27 cellular contexts compared by ENCODE assay signal in the genomic region with DNA sequence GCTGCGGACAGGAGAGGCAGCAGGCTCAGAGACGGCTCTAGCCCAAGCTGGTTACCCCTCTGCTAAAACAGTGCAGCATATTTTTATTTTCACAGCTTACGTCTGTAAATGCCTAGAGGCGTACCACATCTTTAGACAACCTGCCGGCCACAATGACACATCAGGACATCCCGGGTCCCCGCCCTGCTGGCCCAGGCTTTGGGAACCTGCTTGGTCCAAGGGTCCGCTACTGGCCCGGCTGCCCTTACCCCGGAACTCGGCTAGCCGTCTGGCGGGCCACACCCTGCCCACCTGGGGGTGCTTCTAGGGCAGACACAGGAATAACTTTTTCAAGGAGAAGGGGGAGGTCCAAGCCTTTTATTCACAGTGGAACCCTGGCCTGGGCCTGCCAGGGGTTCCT. TPM values are rescaled to one million over a fixed set of nuclear protein-coding genes. Genes with fewer than 3 reads are reported as not detected.
"Had no signal": no experiment of that assay in that cellular context is flagged by ENCODE, and none has a peak within 500 bp of the region (broad histone marks: within the 10 kb centered on the region; RNA-seq: fewer than 3 reads in every experiment).

No MANE protein-coding gene starts in this region.

- H3K4me3 ChIP-seq: PC-9, Peyer's patch, SJSA1, SK-N-MC had no signal

- H3K27me3 ChIP-seq: Peyer's patch, SJSA1 had no signal

- ATAC-seq: HepG2, T-cell had no signal

- DNase-seq: IMR-90, Kasumi-1, KG1, MM.1S, NCI-H1092 treated with DMSO at 0.1 percent for 48 hours, NCI-H1436, NCI-H187, NCI-H2029, NCI-H2081 treated with DMSO at 0.1 percent for 48 hours, NCI-H2171, NCI-H226, NCI-H446, NCI-H510A, NCI-H524 treated with DMSO at 0.1 percent for 48 hours, NCI-H69, NCI-H774, OCI-M1, PC-9, Peyer's patch, SIG-M5, T-cell had no signal

- FAIRE-seq: HepG2 had no signal

- H3K36me3 ChIP-seq: Peyer's patch had no signal

- H3K27ac ChIP-seq: PC-9, Peyer's patch, SJSA1, SK-N-MC had no signal

- H3K9me3 ChIP-seq: Peyer's patch, SJSA1 had no signal

RNA-seq across cellular contexts. Expression of a gene that starts 52.4 kb away (rescaled TPM):
- total RNA-seq: M059J, RPMI7951 had no signal

RNA-seq across cellular contexts. Expression of a gene that starts 53.2 kb away (rescaled TPM):
- total RNA-seq: HT-29, IMR-90, M059J, PC-9, Peyer's patch, RPMI7951, SJSA1, T-cell had no signal
- polyA plus RNA-seq: IMR-90 had no signal
